In genomic region chr6:45445749-45446454, GRCh38 we compare ENCODE assay signal across 8 cellular contexts.
DNase-seq lines count a peak whose midpoint lies in the region; ATAC-seq and TF ChIP-seq lines count a peak whose summit lies in the region.

No MANE protein-coding gene starts in this region.

- intact Hi-C loops in left ventricle myocardium inferior (cut with micrococcal nuclease) (no loop called here), gastrocnemius medialis (cut with DNase I; ENCODE audit: low total_unique reads) (no loop called here)

- peak overlapping the region; percentile 53 for H3K4me3 ChIP-seq in adipocyte (ENCODE audit: low read length)
- no peak overlapping the region for H3K4me3 ChIP-seq in left ventricle myocardium inferior
- H3K4me3 ChIP-seq in gastrocnemius medialis = peak overlapping the region in 2 of 4 donors; percentile 12 to 29

- peaks cover 43% of the 10 kb centered on the region for H3K4me1 ChIP-seq in adipocyte (ENCODE audit: control insufficient read depth, insufficient read depth, low read length)
- peaks cover 30% of the 10 kb centered on the region for H3K4me1 ChIP-seq in left ventricle myocardium inferior
- H3K4me1 ChIP-seq in gastrocnemius medialis = peaks cover 18 to 19% of the 10 kb centered on the region in 2 donors

- H3K27ac ChIP-seq in left ventricle myocardium inferior (replicated peaks) (peak overlapping the region; percentile 68), gastrocnemius medialis (peak overlapping the region; percentile 64 to 76 (median 76))

- H3K27me3 ChIP-seq in adipocyte (replicated peaks; ENCODE audit: control insufficient read depth, insufficient read depth, low read length) = no peaks in the 10 kb centered on the region
- no peaks in the 10 kb centered on the region for H3K27me3 ChIP-seq in left ventricle myocardium inferior (ENCODE audit: low read depth)
- H3K27me3 ChIP-seq in gastrocnemius medialis = no peaks in the 10 kb centered on the region

- peak in 2 of 3 donors; percentile 23 to 34 for DNase-seq in stimulated activated CD4-positive, alpha-beta T cell treated with anti-CD3 and anti-CD28 coated beads, Interleukin-12 subunit alpha, Interleukin-12 subunit beta, amount 100 ng/mL, for 48 hours (ENCODE audit: low read depth in 2 of 3, low spot score in 1 of 3)
- DNase-seq in stimulated activated CD4-positive, alpha-beta T cell treated with anti-CD3 and anti-CD28 coated beads, Interleukin-12 subunit alpha, Interleukin-12 subunit beta, amount 100 ng/mL, for 4 hours = no peak
- DNase-seq in NCI-H460 (ENCODE audit: extremely low read depth, low read depth) (peak; percentile 94), adipocyte (ENCODE audit: low read depth) (peak; percentile 99), left ventricle myocardium inferior (peak; percentile 59), gastrocnemius medialis (peak; percentile 73 to 77)

- peak; percentile 98 to 99 for ATAC-seq in gastrocnemius medialis
- no peak for ATAC-seq in HG02852 (IDR thresholded peaks at IDR 0.05; ENCODE audit: unreplicated experiment)
- ATAC-seq in GM21367 (IDR thresholded peaks at IDR 0.05; ENCODE audit: unreplicated experiment) = no peak

- peak in 1 of 2 donors; percentile 13 for TF ChIP-seq POLR2A in gastrocnemius medialis (IDR thresholded peaks at IDR 0.05)

- TF ChIP-seq CTCF in left ventricle myocardium inferior (IDR thresholded peaks at IDR 0.05; ENCODE audit: borderline replicate concordance) (no peak), gastrocnemius medialis (IDR thresholded peaks at IDR 0.05 in 4 of 5, conservative IDR thresholded peaks at IDR 0.05 in 1 of 5) (no peak)

- H3K9me3 ChIP-seq in adipocyte (ENCODE audit: control insufficient read depth, low read length) (no peaks in the 10 kb centered on the region), left ventricle myocardium inferior (replicated peaks) (no peaks in the 10 kb centered on the region), gastrocnemius medialis (no peaks in the 10 kb centered on the region)

- H3K36me3 ChIP-seq in adipocyte (ENCODE audit: control insufficient read depth, insufficient read depth, low read length, severe bottlenecking) = peaks cover 4% of the 10 kb centered on the region
- H3K36me3 ChIP-seq in left ventricle myocardium inferior = no peaks in the 10 kb centered on the region
- no peaks in the 10 kb centered on the region for H3K36me3 ChIP-seq in gastrocnemius medialis

- H3K9ac ChIP-seq in adipocyte (ENCODE audit: low read length) = peak overlapping the region; percentile 68

- in situ Hi-C loops in gastrocnemius medialis (cut with MboI; ENCODE audit: low sequenced_read_pairs in 4 of 4) = no loop called here

Comparison
In these comparisons a context has a peak if more than half of its experiments do, and no peak if none do; other contexts are left out.
1. ATAC-seq: peak in gastrocnemius medialis (2 of 2); none in HG02852 (single experiment) and GM21367 (single experiment).